ENCODE assay signal across 29 cellular contexts in genomic region chr3:49664300-49664699, GRCh38. TPM values are rescaled to one million over a fixed set of nuclear protein-coding genes. Genes with fewer than 3 reads are reported as not detected.
"Had no signal": no experiment of that assay in that cellular context is flagged by ENCODE, and none has a peak within 500 bp of the region (broad histone marks: within the 10 kb centered on the region; RNA-seq: fewer than 3 reads in every experiment).

No MANE protein-coding gene starts in this region.

- DNase-seq: activated CD4-positive, alpha-beta memory T cell treated with anti-CD3 and anti-CD28 coated beads for 36 hours; activated CD4-positive, alpha-beta T cell treated with anti-CD3 and anti-CD28 coated beads for 36 hours; activated CD4-positive, alpha-beta T cell treated with anti-CD3 and anti-CD28 coated beads, Interleukin-2, amount 10 ng/mL, durations not matched to agents 24 days and 14 days; activated CD4-positive, CD25-positive, alpha-beta regulatory T cell; activated CD4-positive, CD25-positive, alpha-beta regulatory T cell treated with anti-CD3 and anti-CD28 coated beads, Interleukin-2, amount 50 U/mL, for 72 hours; activated CD8-positive, alpha-beta memory T cell treated with anti-CD3 and anti-CD28 coated beads for 24 hours; activated effector memory CD4-positive, alpha-beta T cell treated with Interleukin-2 at 50 U/mL for 16 hours; activated gamma-delta T cell treated with Interleukin-2 at 50 U/mL for 16 hours; activated naive CD4-positive, alpha-beta T cell treated with anti-CD3 and anti-CD28 coated beads, Interleukin-2, amount 50 U/mL, for 16 hours; activated naive CD4-positive, alpha-beta T cell treated with Interleukin-2 at 50 U/mL for 16 hours; activated T-cell treated with anti-CD3 and anti-CD28 coated beads, Interleukin-2, amount 50 U/mL, for 4 hours; amniotic stem cell; aorta; body of pancreas; cortex of kidney; dermis blood vessel endothelial cell; effector CD8-positive, alpha-beta T cell; foreskin fibroblast; head of caudate nucleus; T-helper 1 cell; T-helper 2 cell had no signal

- H3K27ac Mint-ChIP-seq: activated CD4-positive, alpha-beta memory T cell treated with anti-CD3 and anti-CD28 coated beads for 36 hours; activated CD4-positive, alpha-beta T cell treated with anti-CD3 and anti-CD28 coated beads for 36 hours; activated CD4-positive, alpha-beta T cell treated with anti-CD3 and anti-CD28 coated beads, Interleukin-2, amount 10 ng/mL, durations not matched to agents 24 days and 14 days; activated naive CD8-positive, alpha-beta T cell; activated T-helper 17 cell treated with anti-CD3 and anti-CD28 coated beads, Interleukin-2, amount 50 U/mL, for 72 hours had no signal

- H3K4me1 Mint-ChIP-seq: activated CD4-positive, alpha-beta T cell treated with anti-CD3 and anti-CD28 coated beads for 36 hours; activated T-helper 17 cell treated with anti-CD3 and anti-CD28 coated beads, Interleukin-2, amount 50 U/mL, for 72 hours had no signal

- H3K4me3 Mint-ChIP-seq: activated CD4-positive, alpha-beta memory T cell treated with anti-CD3 and anti-CD28 coated beads for 36 hours; activated CD4-positive, alpha-beta T cell treated with anti-CD3 and anti-CD28 coated beads for 36 hours; activated CD4-positive, alpha-beta T cell treated with anti-CD3 and anti-CD28 coated beads, Interleukin-2, amount 10 ng/mL, durations not matched to agents 24 days and 14 days; activated naive CD8-positive, alpha-beta T cell; activated T-cell treated with anti-CD3 and anti-CD28 coated beads, Interleukin-2, amount 50 U/mL, for 4 hours; activated T-helper 17 cell treated with anti-CD3 and anti-CD28 coated beads, Interleukin-2, amount 50 U/mL, for 72 hours had no signal

- H3K9me3 Mint-ChIP-seq: activated CD4-positive, alpha-beta memory T cell treated with anti-CD3 and anti-CD28 coated beads for 36 hours; activated CD4-positive, alpha-beta T cell treated with anti-CD3 and anti-CD28 coated beads, Interleukin-2, amount 10 ng/mL, durations not matched to agents 24 days and 14 days; activated T-cell treated with anti-CD3 and anti-CD28 coated beads, Interleukin-2, amount 50 U/mL, for 4 hours; activated T-helper 17 cell treated with anti-CD3 and anti-CD28 coated beads, Interleukin-2, amount 50 U/mL, for 72 hours had no signal

- H3K27ac ChIP-seq: body of pancreas, epithelial cell of prostate had no signal

- H3K4me3 ChIP-seq: body of pancreas had no signal

- H3K27me3 ChIP-seq: body of pancreas had no signal

- ATAC-seq: activated CD4-positive, alpha-beta T cell treated with anti-CD3 and anti-CD28 coated beads for 36 hours; activated T-cell treated with anti-CD3 and anti-CD28 coated beads, Interleukin-2, amount 50 U/mL, for 4 hours; activated T-helper 17 cell treated with anti-CD3 and anti-CD28 coated beads, Interleukin-2, amount 50 U/mL, for 72 hours; body of pancreas; esophagus mucosa had no signal

- H3K36me3 Mint-ChIP-seq: activated CD4-positive, alpha-beta memory T cell treated with anti-CD3 and anti-CD28 coated beads for 36 hours; activated naive CD8-positive, alpha-beta T cell had no signal

- H3K9me3 ChIP-seq: body of pancreas had no signal

- FAIRE-seq: colon, endometrium, endothelial cell of umbilical vein, frontal cortex had no signal

- H3K27me3 Mint-ChIP-seq: activated CD4-positive, alpha-beta memory T cell treated with anti-CD3 and anti-CD28 coated beads for 36 hours; activated CD4-positive, alpha-beta T cell treated with anti-CD3 and anti-CD28 coated beads for 36 hours; activated CD4-positive, alpha-beta T cell treated with anti-CD3 and anti-CD28 coated beads, Interleukin-2, amount 10 ng/mL, durations not matched to agents 24 days and 14 days; activated naive CD8-positive, alpha-beta T cell; activated T-helper 17 cell treated with anti-CD3 and anti-CD28 coated beads, Interleukin-2, amount 50 U/mL, for 72 hours had no signal

RNA-seq across cellular contexts. Expression of gene AMIGO3, which starts 55.2 kb away (rescaled TPM):
- total RNA-seq: activated CD4-positive, alpha-beta memory T cell treated with anti-CD3 and anti-CD28 coated beads for 36 hours; aorta; endothelial cell of umbilical vein; esophagus mucosa; frontal cortex had no signal
